27 cellular contexts compared by ENCODE assay signal in genomic region chr15:97955529-97955928, GRCh38.
"Had no signal": no experiment of that assay in that cellular context is flagged by ENCODE, and none has a peak within 500 bp of the region (broad histone marks: within the 10 kb centered on the region; RNA-seq: fewer than 3 reads in every experiment).

No MANE protein-coding gene starts in this region.

- H3K9me3 Mint-ChIP-seq: natural killer cell; nephron; neural progenitor cell; stimulated activated naive CD8-positive, alpha-beta T cell treated with anti-CD3 and anti-CD28 coated beads, Interleukin-15, Interleukin-2, amounts not matched to agents 100 ng/mL and 50 ng/mL, for 24 hours had no signal

- H3K9ac ChIP-seq: neural progenitor cell, parathyroid adenoma had no signal

- H3K36me3 ChIP-seq: neural progenitor cell, ovary, right lobe of liver, sigmoid colon, stomach, thoracic aorta, thyroid gland, tibial nerve, upper lobe of right lung, uterus had no signal

- H3K4me1 ChIP-seq: parathyroid adenoma, right lobe of liver, uterus had no signal

- H3K27me3 Mint-ChIP-seq: stimulated activated naive CD8-positive, alpha-beta T cell treated with anti-CD3 and anti-CD28 coated beads, Interleukin-15, Interleukin-2, amounts not matched to agents 100 ng/mL and 50 ng/mL, for 24 hours had no signal

- H3K36me3 Mint-ChIP-seq: natural killer cell; neural progenitor cell; stimulated activated effector memory CD8-positive, alpha-beta T cell treated with anti-CD3 and anti-CD28 coated beads, Interleukin-12 subunit alpha, Interleukin-12 subunit beta, amount 100 ng/mL, for 72 hours; type B pancreatic cell had no signal

- H2AFZ ChIP-seq: neural progenitor cell, parathyroid adenoma had no signal

- DNase-seq: natural killer cell; occipital lobe; ovary; posterior cingulate gyrus; psoas muscle; right cardiac atrium; right lobe of liver; sigmoid colon; stimulated activated CD4-positive, alpha-beta T cell treated with anti-CD3 and anti-CD28 coated beads, Interleukin-15, amount 100 ng/mL, for 24 hours; stimulated activated CD4-positive, alpha-beta T cell treated with anti-CD3 and anti-CD28 coated beads, Interleukin-2, amount 100 ng/mL, for 24 hours; stimulated activated CD4-positive, alpha-beta T cell treated with anti-CD3 and anti-CD28 coated beads, Interleukin-2, amount 100 ng/mL, for 48 hours; stimulated activated CD4-positive, alpha-beta T cell treated with anti-CD3 and anti-CD28 coated beads, Interleukin-4, amount 100 ng/mL, for 24 hours; stimulated activated naive B cell treated with anti-CD40 and anti-IgM and Interleukin-4, amounts not matched to agents 10 μg/mL and 1 μg/mL and 100 μg/mL, for 72 hours; stimulated activated naive CD4-positive, alpha-beta T cell treated with Interleukin-2 at 50 U/mL for 16 hours; stomach; thyroid gland; upper lobe of right lung; uterus had no signal

- H3K4me3 Mint-ChIP-seq: natural killer cell; nephron; neural progenitor cell; stimulated activated effector memory CD8-positive, alpha-beta T cell treated with anti-CD3 and anti-CD28 coated beads, Interleukin-12 subunit alpha, Interleukin-12 subunit beta, amount 100 ng/mL, for 72 hours; stimulated activated naive B cell treated with anti-CD40 and anti-IgM and Interleukin-4, amounts not matched to agents 10 μg/mL and 1 μg/mL and 100 μg/mL, for 72 hours; stimulated activated naive CD8-positive, alpha-beta T cell treated with anti-CD3 and anti-CD28 coated beads, Interleukin-15, Interleukin-2, amounts not matched to agents 100 ng/mL and 50 ng/mL, for 24 hours; type B pancreatic cell had no signal

- H3K27me3 ChIP-seq: ovary, right lobe of liver, sigmoid colon, stomach, thyroid gland, tibial nerve, upper lobe of right lung had no signal

- H3K9me3 ChIP-seq: ovary, psoas muscle, right lobe of liver, sigmoid colon, stomach, thoracic aorta, thyroid gland, tibial nerve, upper lobe of right lung, uterus had no signal

- H3K27ac Mint-ChIP-seq: natural killer cell; nephron; neural progenitor cell; progenitor cell of endocrine pancreas; stimulated activated effector memory CD8-positive, alpha-beta T cell treated with anti-CD3 and anti-CD28 coated beads, Interleukin-12 subunit alpha, Interleukin-12 subunit beta, amount 100 ng/mL, for 72 hours; stimulated activated naive B cell treated with anti-CD40 and anti-IgM and Interleukin-4, amounts not matched to agents 10 μg/mL and 1 μg/mL and 100 μg/mL, for 72 hours; stimulated activated naive CD8-positive, alpha-beta T cell treated with anti-CD3 and anti-CD28 coated beads, Interleukin-15, Interleukin-2, amounts not matched to agents 100 ng/mL and 50 ng/mL, for 24 hours; type B pancreatic cell had no signal

- ATAC-seq: natural killer cell; psoas muscle; right cardiac atrium; right lobe of liver; stimulated activated effector memory CD8-positive, alpha-beta T cell treated with anti-CD3 and anti-CD28 coated beads, Interleukin-12 subunit alpha, Interleukin-12 subunit beta, amount 100 ng/mL, for 72 hours; stimulated activated naive B cell treated with anti-CD40 and anti-IgM and Interleukin-4, amounts not matched to agents 10 μg/mL and 1 μg/mL and 100 μg/mL, for 72 hours; upper lobe of right lung had no signal

- H3K4me2 ChIP-seq: neural progenitor cell had no signal

- H3K4me3 ChIP-seq: neural progenitor cell, ovary, psoas muscle, right lobe of liver, sigmoid colon, stomach, thoracic aorta, thyroid gland, tibial nerve, upper lobe of right lung, uterus had no signal

- H3K27ac ChIP-seq: neural progenitor cell, ovary, parathyroid adenoma, psoas muscle, right lobe of liver, sigmoid colon, stomach, thoracic aorta, thyroid gland, tibial nerve, upper lobe of right lung, uterus had no signal

- H3K79me2 ChIP-seq: parathyroid adenoma had no signal
